In genomic region chr11:75184051-75184450, GRCh38 we compare ENCODE assay signal across 1 cellular context.
TF ChIP-seq lines count a peak whose summit lies in the region.

No MANE protein-coding gene starts in this region.

TF ChIP-seq in HepG2, 621 proteins besides CTCF, POLR2A, EP300 and RAD21:
- TF ChIP-seq KIAA2018 (CRISPR knock-in tag; IDR thresholded peaks at IDR 0.05; ENCODE audit: borderline replicate concordance) (no peak), BCL6 (CRISPR knock-in tag; IDR thresholded peaks at IDR 0.05) (peak; percentile 65)
